8 cellular contexts compared by ENCODE assay signal in genomic region chr11:115503083-115503885, GRCh38. TPM values are rescaled to one million over a fixed set of nuclear protein-coding genes. Genes with fewer than 3 reads are reported as not detected.
A peak's percentile ranks its signal among the peaks of the same experiment; 100 is the strongest.
DNase-seq lines count a peak whose midpoint lies in the region; ATAC-seq and TF ChIP-seq lines count a peak whose summit lies in the region.

No MANE protein-coding gene starts in this region.

- H3K9me3 Mint-ChIP-seq in CD8-positive, alpha-beta T cell = no peaks in the 10 kb centered on the region
- H3K9me3 Mint-ChIP-seq in HFFc6 = peaks cover 4% of the 10 kb centered on the region

- H3K9ac ChIP-seq in adipocyte (ENCODE audit: low read length) (no peak overlapping the region), parathyroid adenoma (no peak overlapping the region)

- H3K36me3 ChIP-seq in CD8-positive, alpha-beta T cell (ENCODE audit: insufficient read depth, low read length) = no peaks in the 10 kb centered on the region
- H3K36me3 ChIP-seq in adipocyte (ENCODE audit: control insufficient read depth, insufficient read depth, low read length, severe bottlenecking) (no peaks in the 10 kb centered on the region), left ventricle myocardium inferior (no peaks in the 10 kb centered on the region), parathyroid adenoma (ENCODE audit: control insufficient read depth, insufficient read depth, low read length) (no peaks in the 10 kb centered on the region)

- peak in 4 of 7 experiments; percentile 9 to 48 (median 12) for DNase-seq in CD8-positive, alpha-beta T cell
- DNase-seq in NCI-H82 treated with DMSO at 0.1 percent for 48 hours (lab: John Stamatoyannopoulos, UW; ENCODE audit: unreplicated experiment) (peak; percentile 12), adipocyte (ENCODE audit: low read depth) (peak; percentile 51), left ventricle myocardium inferior (peak; percentile 61), HFFc6 (no peak)

- H3K9me3 ChIP-seq in CD8-positive, alpha-beta T cell (ENCODE audit: low read length) = no peaks in the 10 kb centered on the region
- H3K9me3 ChIP-seq in adipocyte (ENCODE audit: control insufficient read depth, low read length) (no peaks in the 10 kb centered on the region), left ventricle myocardium inferior (replicated peaks) (no peaks in the 10 kb centered on the region), parathyroid adenoma (ENCODE audit: control insufficient read depth, low read length) (no peaks in the 10 kb centered on the region)

- H3K79me2 ChIP-seq in parathyroid adenoma = no peaks in the 10 kb centered on the region

- no peak for ATAC-seq in CD8-positive, alpha-beta T cell
- ATAC-seq in HG02642 (IDR thresholded peaks at IDR 0.05; ENCODE audit: poor library complexity, unreplicated experiment) = peak; percentile 49
- no peak for ATAC-seq in GM19467 (IDR thresholded peaks at IDR 0.05; ENCODE audit: unreplicated experiment)

- CTCF ChIA-PET in CD8-positive, alpha-beta T cell (lab: Charles Lee) = no interaction called here

- no peak overlapping the region for H3K27ac Mint-ChIP-seq in CD8-positive, alpha-beta T cell
- H3K27ac Mint-ChIP-seq in HFFc6 = no peak overlapping the region

- H3K4me1 ChIP-seq in CD8-positive, alpha-beta T cell (ENCODE audit: insufficient read depth, low read length) = peaks cover 17% of the 10 kb centered on the region
- peaks cover 17% of the 10 kb centered on the region for H3K4me1 ChIP-seq in adipocyte (ENCODE audit: control insufficient read depth, insufficient read depth, low read length)
- H3K4me1 ChIP-seq in left ventricle myocardium inferior = peaks cover 62% of the 10 kb centered on the region
- no peaks in the 10 kb centered on the region for H3K4me1 ChIP-seq in parathyroid adenoma

- no peaks in the 10 kb centered on the region for H3K36me3 Mint-ChIP-seq in CD8-positive, alpha-beta T cell
- H3K36me3 Mint-ChIP-seq in HFFc6 (ENCODE audit: low read depth) = no peaks in the 10 kb centered on the region

- H3K4me1 Mint-ChIP-seq in CD8-positive, alpha-beta T cell (ENCODE audit: low read depth) = peaks cover 12% of the 10 kb centered on the region
- H3K4me1 Mint-ChIP-seq in HFFc6 (ENCODE audit: low read depth) = no peaks in the 10 kb centered on the region

- peak overlapping the region; percentile 83 for H3K4me2 ChIP-seq in parathyroid adenoma (ENCODE audit: low read length)

- peak overlapping the region; percentile 53 for H3K4me3 ChIP-seq in CD8-positive, alpha-beta T cell (ENCODE audit: low read depth, low read length)
- H3K4me3 ChIP-seq in adipocyte (ENCODE audit: low read length) (peak overlapping the region; percentile 54), left ventricle myocardium inferior (peak overlapping the region; percentile 73), parathyroid adenoma (ENCODE audit: low read depth, low read length) (peak overlapping the region; percentile 68)

- intact Hi-C loops in CD8-positive, alpha-beta T cell (cut with DNase I, micrococcal nuclease) = no loop called here
- intact Hi-C loops in left ventricle myocardium inferior (cut with micrococcal nuclease) = loop anchor here (10.0 kb wide), 1 partner anchor 172 kb away; no protein-coding TSS in a partner anchor

- H3K27me3 Mint-ChIP-seq in CD8-positive, alpha-beta T cell (ENCODE audit: low read depth) = peaks cover 34% of the 10 kb centered on the region
- H3K27me3 Mint-ChIP-seq in HFFc6 (ENCODE audit: insufficient read depth) = peaks cover 1% of the 10 kb centered on the region; the same call in 1 of the 2 replicates

- H3K27me3 ChIP-seq in CD8-positive, alpha-beta T cell (ENCODE audit: insufficient read depth, low read length) = peaks cover 18% of the 10 kb centered on the region
- H3K27me3 ChIP-seq in adipocyte (replicated peaks; ENCODE audit: control insufficient read depth, insufficient read depth, low read length) (peaks cover 64% of the 10 kb centered on the region), left ventricle myocardium inferior (ENCODE audit: low read depth) (peaks cover 74% of the 10 kb centered on the region), parathyroid adenoma (ENCODE audit: control insufficient read depth, insufficient read depth, low read length) (no peaks in the 10 kb centered on the region)

- H3K4me3 Mint-ChIP-seq in CD8-positive, alpha-beta T cell = peak overlapping the region; percentile 72
- no peak overlapping the region for H3K4me3 Mint-ChIP-seq in HFFc6

- H3K27ac ChIP-seq in CD8-positive, alpha-beta T cell (ENCODE audit: low read depth, low read length) = no peak overlapping the region
- peak overlapping the region; percentile 94 for H3K27ac ChIP-seq in left ventricle myocardium inferior (replicated peaks)
- no peak overlapping the region for H3K27ac ChIP-seq in parathyroid adenoma

- POLR2A ChIA-PET in CD8-positive, alpha-beta T cell (lab: Charles Lee) = no interaction called here

- no peak for TF ChIP-seq CTCF in CD8-positive, alpha-beta T cell (IDR thresholded peaks at IDR 0.05)
- peak; percentile 61 for TF ChIP-seq CTCF in left ventricle myocardium inferior (IDR thresholded peaks at IDR 0.05; ENCODE audit: borderline replicate concordance)
- TF ChIP-seq CTCF in parathyroid adenoma (IDR thresholded peaks at IDR 0.05) = no peak
- no peak for TF ChIP-seq CTCF in HFFc6 (IDR thresholded peaks at IDR 0.05)

- H2AFZ ChIP-seq in parathyroid adenoma = peak overlapping the region; percentile 98

RNA-seq across cellular contexts. Expression of gene CADM1, which starts 0.9 kb away (rescaled TPM):
- under 1 TPM; 0.69 to 0.92 TPM for total RNA-seq in CD8-positive, alpha-beta T cell
- 51.1 TPM for total RNA-seq in left ventricle myocardium inferior
- total RNA-seq in HFFc6 (2021; fragmentation: NEBNext Ultra II Directional; extraction: Animal tissue kit (Norgen Biotek cat#: 25700)) = not detected

Comparison
In these comparisons a context has a peak if more than half of its experiments do, and no peak if none do; other contexts are left out.
1. RNA of gene CADM1, which starts 0.9 kb away (total RNA-seq): 51.1 TPM in left ventricle myocardium inferior (single experiment); 0.69 to 0.92 TPM in CD8-positive, alpha-beta T cell and not detected in HFFc6; every median in the first group is over 10 times any median in the second.
2. Peak in every context shown above with its lines, with median percentiles within 50 percentile points of each other: H3K4me3 ChIP-seq.